22 cellular contexts compared by ENCODE assay signal in genomic region chr3:57152761-57153160, GRCh38. TPM values are rescaled to one million over a fixed set of nuclear protein-coding genes. Genes with fewer than 3 reads are reported as not detected.
DNase-seq lines count a peak whose midpoint lies in the region; ATAC-seq, FAIRE-seq and TF ChIP-seq lines count a peak whose summit lies in the region.
"Had no signal": no experiment of that assay in that cellular context is flagged by ENCODE, and none has a peak within 500 bp of the region (broad histone marks: within the 10 kb centered on the region; RNA-seq: fewer than 3 reads in every experiment).

No MANE protein-coding gene starts in this region.

- H3K9ac ChIP-seq in HUES48 (ENCODE audit: low read depth, low read length): no peak overlapping the region
- H3K9ac ChIP-seq: BLaER1 treated with 17β-estradiol and CSF1 and Interleukin-3, amounts not matched to agents 10 nM and 100 nM had no signal

- H3K9me3 ChIP-seq in HUES48 (ENCODE audit: control insufficient read depth, insufficient read depth, low read length) (no peaks in the 10 kb centered on the region), mesodermal cell (ENCODE audit: control insufficient read depth, low read length) (no peaks in the 10 kb centered on the region), gastrocnemius medialis (no peaks in the 10 kb centered on the region)
- H3K9me3 ChIP-seq: BLaER1 treated with 17β-estradiol and CSF1 and Interleukin-3, amounts not matched to agents 10 nM and 100 nM; esophagus muscularis mucosa; Peyer's patch; spleen; transverse colon had no signal

- FAIRE-seq in GM19239 (lab: Jason Lieb, UNC): no peak

- H3K36me3 ChIP-seq in HUES48 (ENCODE audit: control insufficient read depth, insufficient read depth, low read length): peaks cover 6% of the 10 kb centered on the region; the same call in 1 of the 2 replicates
- H3K36me3 ChIP-seq in mesodermal cell (ENCODE audit: control insufficient read depth, insufficient read depth, low read length): peaks cover 12% of the 10 kb centered on the region
- H3K36me3 ChIP-seq in gastrocnemius medialis: no peaks in the 10 kb centered on the region
- H3K36me3 ChIP-seq: BLaER1 treated with 17β-estradiol and CSF1 and Interleukin-3, amounts not matched to agents 10 nM and 100 nM; esophagus muscularis mucosa; Peyer's patch; spleen; transverse colon had no signal

- H3K4me3 ChIP-seq in HUES48 (ENCODE audit: low read depth, low read length) (no peak overlapping the region), dorsolateral prefrontal cortex (peak overlapping the region in 29 of 59 donors; percentile 2 to 56 (median 35)), mesodermal cell (ENCODE audit: extremely low read depth, insufficient read depth, low read length, poor library complexity, severe bottlenecking) (no peak overlapping the region), gastrocnemius medialis (no peak overlapping the region)
- H3K4me3 ChIP-seq: BLaER1 treated with 17β-estradiol and CSF1 and Interleukin-3, amounts not matched to agents 10 nM and 100 nM; Peyer's patch; spleen; transverse colon had no signal

- H3K4me1 ChIP-seq in HUES48 (ENCODE audit: control insufficient read depth, insufficient read depth, low read length) (peaks cover 54% of the 10 kb centered on the region), mesodermal cell (ENCODE audit: control insufficient read depth, insufficient read depth, low read length, poor library complexity, severe bottlenecking) (peaks cover 36% of the 10 kb centered on the region), gastrocnemius medialis (no peaks in the 10 kb centered on the region)
- H3K4me1 ChIP-seq: Peyer's patch had no signal

- 61 to 64% methylated on average over 5 of the region's 5 CpGs for WGBS in mesodermal cell (ENCODE audit: insufficient coverage in 2 of 2), 2 experiments

- no peak for TF ChIP-seq POLR2A in gastrocnemius medialis (IDR thresholded peaks at IDR 0.05)

- H3K27me3 ChIP-seq in HUES48 (ENCODE audit: control insufficient read depth, insufficient read depth, low read length) (peaks cover 17% of the 10 kb centered on the region), dorsolateral prefrontal cortex (no peaks in the 10 kb centered on the region), gastrocnemius medialis (peaks cover 0 to 6% (median 0%) of the 10 kb centered on the region in 3 donors)
- H3K27me3 ChIP-seq: esophagus muscularis mucosa, Peyer's patch, transverse colon had no signal

- in situ Hi-C loops in gastrocnemius medialis (cut with MboI; ENCODE audit: low sequenced_read_pairs in 4 of 4): loop anchor here in 1 of 4 donors (25.0 kb wide), 1 partner anchor 285 kb away; no protein-coding TSS in a partner anchor

- intact Hi-C loops in dorsolateral prefrontal cortex (cut with DNase I): no loop called here
- intact Hi-C loops in gastrocnemius medialis (cut with DNase I; ENCODE audit: low total_unique reads): no loop called here

- DNase-seq in dorsolateral prefrontal cortex (no peak), gastrocnemius medialis (no peak), NCI-H2081 (lab: John Stamatoyannopoulos, UW) (no peak), GM19239 (ENCODE audit: insufficient read length, low spot score) (no peak), HK-2 (ENCODE audit: unreplicated experiment) (no peak), NCI-H187 (lab: John Stamatoyannopoulos, UW) (no peak)
- DNase-seq: activated naive CD4-positive, alpha-beta T cell treated with Interleukin-2 at 50 U/mL for 16 hours; activated T-cell treated with anti-CD3 and anti-CD28 coated beads, Interleukin-2, amount 50 U/mL, for 48 hours; effector CD8-positive, alpha-beta T cell; NCI-H2107; NCI-H510A; Peyer's patch; spleen; stimulated activated CD4-positive, alpha-beta T cell treated with anti-CD3 and anti-CD28 coated beads, Interleukin-4, amount 100 ng/mL, for 1 hour; stimulated activated naive CD4-positive, alpha-beta T cell; T-helper 1 cell; transverse colon had no signal

- ATAC-seq in gastrocnemius medialis: no peak

- H3K27ac ChIP-seq in HUES48 (ENCODE audit: low read depth, low read length): peak overlapping the region; percentile 53
- peak overlapping the region in 37 of 59 donors; percentile 5 to 79 (median 48) for H3K27ac ChIP-seq in dorsolateral prefrontal cortex
- H3K27ac ChIP-seq in mesodermal cell (ENCODE audit: low read depth, low read length, severe bottlenecking): peak overlapping the region; percentile 60
- peak overlapping the region in 3 of 4 donors; percentile 23 to 46 (median 45) for H3K27ac ChIP-seq in gastrocnemius medialis
- H3K27ac ChIP-seq: BLaER1 treated with 17β-estradiol and CSF1 and Interleukin-3, amounts not matched to agents 10 nM and 100 nM had no signal

- TF ChIP-seq CTCF in dorsolateral prefrontal cortex (IDR thresholded peaks at IDR 0.05 in 54 of 56, conservative IDR thresholded peaks at IDR 0.05 in 2 of 56; ENCODE audit: low read depth in 1 of 56, partially characterized antibody in 56 of 56) (peak in 1 of 56 donors; percentile 1), gastrocnemius medialis (IDR thresholded peaks at IDR 0.05 in 4 of 5, conservative IDR thresholded peaks at IDR 0.05 in 1 of 5) (no peak)

RNA-seq across cellular contexts. Expression of gene IL17RD, which starts 12.4 kb away (rescaled TPM):
- total RNA-seq in dorsolateral prefrontal cortex (10 to 100 TPM in 34 of 120 experiments, 1 to 10 TPM in 86; 4.1 to 18.6 (median 8.8) TPM), gastrocnemius medialis (1 to 10 TPM in 2 of 4 donors, under 1 TPM in 2; 0.52 to 1.4 (median 0.90) TPM)
- 36.2 TPM for polyA plus RNA-seq in mesodermal cell (2013, experiment 1 of 2)
- 24.7 TPM for polyA plus RNA-seq in mesodermal cell (2013, experiment 2 of 2)
- polyA plus RNA-seq: IgD-negative memory B cell had no signal

RNA-seq across cellular contexts. Expression of gene HESX1, which starts 47.0 kb away (rescaled TPM):
- total RNA-seq in dorsolateral prefrontal cortex: 1 to 10 TPM in 54 of 120 experiments, under 1 TPM in 34, not detected in 32; 0.43 to 4.2 (median 1.1) TPM
- 3.3 TPM for polyA plus RNA-seq in mesodermal cell (2013, experiment 1 of 2)
- 3.0 TPM for polyA plus RNA-seq in mesodermal cell (2013, experiment 2 of 2)
- under 1 TPM in 1 of 4 donors, not detected in 3; 0.85 TPM for total RNA-seq in gastrocnemius medialis
- total RNA-seq: Peyer's patch had no signal
